14 cellular contexts compared by ENCODE assay signal in the genomic region with DNA sequence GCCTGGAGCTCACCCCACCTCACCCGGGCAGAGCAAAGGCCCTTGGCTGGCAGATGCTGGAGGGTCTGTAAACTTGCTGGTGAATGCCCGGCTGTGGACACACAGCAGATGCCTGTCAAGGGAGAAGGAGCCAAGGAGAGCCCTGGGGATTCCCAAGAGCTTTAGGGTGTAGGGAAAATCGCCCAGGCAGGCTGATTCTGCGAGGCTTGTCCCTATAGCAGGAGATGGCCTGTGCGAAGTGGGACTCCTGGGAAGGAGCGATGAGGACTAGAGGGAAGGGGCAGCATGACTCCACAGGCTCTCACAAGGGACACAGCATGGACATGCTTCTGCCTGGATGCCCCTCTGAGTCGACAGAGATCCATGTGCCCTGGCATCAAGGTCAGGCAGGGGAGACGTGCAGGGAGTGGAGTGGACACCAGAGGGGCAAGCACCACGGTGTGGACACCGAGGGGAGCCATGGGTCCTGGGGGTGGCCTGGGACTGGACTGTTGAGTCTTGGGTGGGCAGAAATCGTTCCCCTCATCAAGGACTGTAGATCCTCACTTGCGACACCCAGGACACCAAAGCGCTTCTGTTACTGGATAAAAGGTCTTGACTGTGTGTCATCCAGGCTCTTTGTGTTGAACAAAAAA.
DNase-seq lines count a peak whose midpoint lies in the region; ATAC-seq and TF ChIP-seq lines count a peak whose summit lies in the region.
"Had no signal": no experiment of that assay in that cellular context is flagged by ENCODE, and none has a peak within 500 bp of the region (broad histone marks: within the 10 kb centered on the region; RNA-seq: fewer than 3 reads in every experiment).

No MANE protein-coding gene starts in this region.

- H3K27ac ChIP-seq in Peyer's patch = no peak overlapping the region
- H3K27ac ChIP-seq: RWPE1 had no signal

- H3K4me3 Mint-ChIP-seq in effector memory CD8-positive, alpha-beta T cell = no peak overlapping the region
- H3K4me3 Mint-ChIP-seq in progenitor cell of endocrine pancreas (ENCODE audit: low read depth) = no peak overlapping the region
- H3K4me3 Mint-ChIP-seq: CD4-positive, CD25-positive, alpha-beta regulatory T cell had no signal

- DNase-seq in activated effector memory CD4-positive, alpha-beta T cell treated with anti-CD3 and anti-CD28 coated beads, Interleukin-2, amount 50 U/mL, for 16 hours = peak; percentile 54
- no peak for DNase-seq in activated effector memory CD4-positive, alpha-beta T cell treated with Interleukin-2 at 50 U/mL for 16 hours
- DNase-seq in Peyer's patch = peak in 2 of 3 donors; percentile 35 to 36
- no peak for DNase-seq in effector memory CD8-positive, alpha-beta T cell
- DNase-seq in progenitor cell of endocrine pancreas (ENCODE audit: low spot score, unreplicated experiment) = no peak
- DNase-seq in effector CD4-positive, alpha-beta T cell = no peak
- DNase-seq in NCI-H1694 treated with DMSO at 0.1 percent for 48 hours (lab: John Stamatoyannopoulos, UW) = no peak
- DNase-seq: AML-193; Calu3; CD4-positive, CD25-positive, alpha-beta regulatory T cell; NCI-H2081 treated with DMSO at 0.1 percent for 48 hours had no signal

- peaks cover 0 to 7% (median 0%) of the 10 kb centered on the region in 4 donors for H3K4me1 ChIP-seq in Peyer's patch

- ATAC-seq in effector memory CD8-positive, alpha-beta T cell (replicated peaks) = no peak
- ATAC-seq in GM21786 (IDR thresholded peaks at IDR 0.05; ENCODE audit: unreplicated experiment) = no peak

- no peaks in the 10 kb centered on the region for H3K36me3 ChIP-seq in Peyer's patch

- no peaks in the 10 kb centered on the region for H3K9me3 ChIP-seq in Peyer's patch

- no peak for TF ChIP-seq POLR2A in Peyer's patch (IDR thresholded peaks at IDR 0.05)

- TF ChIP-seq CTCF in Peyer's patch (IDR thresholded peaks at IDR 0.05) (no peak), progenitor cell of endocrine pancreas (IDR thresholded peaks at IDR 0.05; ENCODE audit: unreplicated experiment) (no peak)

- H3K4me3 ChIP-seq in Peyer's patch = no peak overlapping the region
- H3K4me3 ChIP-seq: GM12878 had no signal

- no peaks in the 10 kb centered on the region for H3K27me3 ChIP-seq in Peyer's patch

- H3K9me3 Mint-ChIP-seq in effector memory CD8-positive, alpha-beta T cell = no peaks in the 10 kb centered on the region
- H3K9me3 Mint-ChIP-seq in progenitor cell of endocrine pancreas (ENCODE audit: low read depth) = no peaks in the 10 kb centered on the region
- H3K9me3 Mint-ChIP-seq: CD4-positive, CD25-positive, alpha-beta regulatory T cell had no signal

- peaks cover 5 to 10% of the 10 kb centered on the region in 2 donors for H3K4me1 Mint-ChIP-seq in effector memory CD8-positive, alpha-beta T cell (ENCODE audit: low read depth in 2 of 2)
- peaks cover 14% of the 10 kb centered on the region for H3K4me1 Mint-ChIP-seq in progenitor cell of endocrine pancreas (ENCODE audit: low read depth)

- H3K27ac Mint-ChIP-seq in effector memory CD8-positive, alpha-beta T cell = peak overlapping the region; percentile 70 to 74
- H3K27ac Mint-ChIP-seq in progenitor cell of endocrine pancreas = peak overlapping the region; percentile 60
- H3K27ac Mint-ChIP-seq: CD4-positive, CD25-positive, alpha-beta regulatory T cell had no signal

- H3K36me3 Mint-ChIP-seq in effector memory CD8-positive, alpha-beta T cell (ENCODE audit: insufficient read depth) = peaks cover 4% of the 10 kb centered on the region
- H3K36me3 Mint-ChIP-seq in progenitor cell of endocrine pancreas (ENCODE audit: insufficient read depth) = no peaks in the 10 kb centered on the region
- H3K36me3 Mint-ChIP-seq: CD4-positive, CD25-positive, alpha-beta regulatory T cell had no signal

- H3K27me3 Mint-ChIP-seq in effector memory CD8-positive, alpha-beta T cell = peaks cover 8 to 16% of the 10 kb centered on the region in 2 donors
- H3K27me3 Mint-ChIP-seq in progenitor cell of endocrine pancreas = peaks cover 16% of the 10 kb centered on the region

Comparison
In these comparisons a context has a peak if more than half of its experiments do, and no peak if none do; other contexts are left out.
1. DNase-seq: peak in activated effector memory CD4-positive, alpha-beta T cell treated with anti-CD3 and anti-CD28 coated beads, Interleukin-2, amount 50 U/mL, for 16 hours (single experiment) and Peyer's patch (2 of 3); none in activated effector memory CD4-positive, alpha-beta T cell treated with Interleukin-2 at 50 U/mL for 16 hours (single experiment), effector memory CD8-positive, alpha-beta T cell (0 of 3), progenitor cell of endocrine pancreas (single experiment), effector CD4-positive, alpha-beta T cell (single experiment) and NCI-H1694 treated with DMSO at 0.1 percent for 48 hours (single experiment).